8 cellular contexts compared by ENCODE assay signal in the genomic region with DNA sequence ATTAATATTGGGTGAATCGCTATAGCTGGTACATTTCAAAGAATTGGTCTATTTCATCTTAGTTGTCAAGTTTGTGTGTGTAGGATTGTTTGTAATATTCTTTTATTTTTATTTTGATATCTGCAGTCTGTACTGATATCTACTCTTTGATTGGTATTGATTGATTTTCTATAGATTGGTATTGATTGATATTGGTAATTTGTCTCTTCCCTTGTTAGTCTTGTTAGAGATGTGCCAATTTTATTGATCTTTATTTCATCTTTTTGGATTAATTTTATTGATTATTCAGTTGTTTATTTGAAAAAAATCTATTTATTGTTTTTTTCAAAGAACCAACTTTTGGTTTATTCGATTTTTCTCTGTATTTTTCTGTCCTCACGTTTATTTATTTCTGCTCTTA.
"Had no signal": no experiment of that assay in that cellular context is flagged by ENCODE, and none has a peak within 500 bp of the region (broad histone marks: within the 10 kb centered on the region; RNA-seq: fewer than 3 reads in every experiment).

No MANE protein-coding gene starts in this region.

- H3K9me3 ChIP-seq: HAP-1 had no signal

- H3K36me3 Mint-ChIP-seq: IgD-negative memory B cell had no signal

- H3K4me3 Mint-ChIP-seq: IgD-negative memory B cell had no signal

- H3K4me3 ChIP-seq: GM23248, HAP-1 had no signal

- H3K4me1 ChIP-seq: HAP-1 had no signal

- H2AFZ ChIP-seq: GM23248 had no signal

- H3K9ac ChIP-seq: GM23248 had no signal

- H3K36me3 ChIP-seq: HAP-1 had no signal

- FAIRE-seq: HTR-8/SVneo had no signal

- ATAC-seq: HCT116 had no signal

- H3K27ac ChIP-seq: GM23248 had no signal

- H3K27ac Mint-ChIP-seq: IgD-negative memory B cell had no signal

- H3K4me1 Mint-ChIP-seq: IgD-negative memory B cell had no signal

- DNase-seq: GM23248, GOT3, H7, KG1 had no signal
